In genomic region chr7:22943997-22944396, GRCh38 we compare ENCODE assay signal across 19 cellular contexts.
DNase-seq lines count a peak whose midpoint lies in the region; ATAC-seq and TF ChIP-seq lines count a peak whose summit lies in the region.
"Had no signal": no experiment of that assay in that cellular context is flagged by ENCODE, and none has a peak within 500 bp of the region (broad histone marks: within the 10 kb centered on the region; RNA-seq: fewer than 3 reads in every experiment).

No MANE protein-coding gene starts in this region.

- DNase-seq in AG09309 (ENCODE audit: low read depth), result peak; percentile 79
- peak; percentile 75 for DNase-seq in MV-4-11 (lab: John Stamatoyannopoulos, UW)
- DNase-seq in fibroblast of mammary gland (ENCODE audit: low read depth), result peak; percentile 94
- peak; percentile 4 for DNase-seq in neural progenitor cell (ENCODE audit: low spot score)
- DNase-seq in HT-29 (ENCODE audit: low spot score), result no peak
- DNase-seq in NCI-H446 treated with DMSO at 0.1 percent for 48 hours (lab: John Stamatoyannopoulos, UW), result no peak
- no peak for DNase-seq in chondrocyte (ENCODE audit: low spot score)
- DNase-seq: activated CD4-positive, alpha-beta T cell treated with anti-CD3 and anti-CD28 coated beads, Interleukin-2, amount 10 ng/mL, durations not matched to agents 7 days and 5 days; BE2C; body of pancreas; DND-41; NCI-H1105; PC-3; T-helper 2 cell had no signal

- H3K27ac Mint-ChIP-seq in neural progenitor cell (no peak overlapping the region), chondrocyte (ENCODE audit: unreplicated experiment) (no peak overlapping the region)
- H3K27ac Mint-ChIP-seq: activated CD4-positive, alpha-beta T cell treated with anti-CD3 and anti-CD28 coated beads, Interleukin-2, amount 10 ng/mL, durations not matched to agents 7 days and 5 days; activated T-helper 2 cell treated with anti-CD3 and anti-CD28 coated beads, Interferon-gamma antibody, Interleukin-2, Interleukin-4, amounts not matched to agents 10 μg/mL and 5 μg/mL and 100 μg/mL, durations not matched to agents 14 hours and 24 hours and 36 hours; progenitor cell of endocrine pancreas had no signal

- no peak overlapping the region for H2AFZ ChIP-seq in neural progenitor cell (replicated peaks)

- H3K36me3 ChIP-seq in neural progenitor cell, result no peaks in the 10 kb centered on the region
- H3K36me3 ChIP-seq: BE2C, uterus had no signal

- H3K9ac ChIP-seq in neural progenitor cell, result no peak overlapping the region

- ATAC-seq in GM18511 (IDR thresholded peaks at IDR 0.05; ENCODE audit: unreplicated experiment), result no peak
- ATAC-seq: body of pancreas, mucosa of descending colon, PC-3 had no signal

- H3F3A ChIP-seq in neural progenitor cell (ENCODE audit: low read depth), result no peaks in the 10 kb centered on the region

- H3K4me3 ChIP-seq in AG09309 (ENCODE audit: control insufficient read depth, low read depth, low read length) (no peak overlapping the region), fibroblast of mammary gland (ENCODE audit: control insufficient read depth, low read depth, low read length) (no peak overlapping the region), neural progenitor cell (no peak overlapping the region)
- H3K4me3 ChIP-seq: body of pancreas, mucosa of descending colon, uterus had no signal

- no peaks in the 10 kb centered on the region for H4K20me1 ChIP-seq in neural progenitor cell (ENCODE audit: low read depth)

- no peak overlapping the region for H3K4me3 Mint-ChIP-seq in neural progenitor cell
- no peak overlapping the region for H3K4me3 Mint-ChIP-seq in chondrocyte (ENCODE audit: unreplicated experiment)
- H3K4me3 Mint-ChIP-seq: activated CD4-positive, alpha-beta T cell treated with anti-CD3 and anti-CD28 coated beads, Interleukin-2, amount 10 ng/mL, durations not matched to agents 7 days and 5 days had no signal

- peaks cover 5% of the 10 kb centered on the region for H3K36me3 Mint-ChIP-seq in neural progenitor cell
- H3K36me3 Mint-ChIP-seq in chondrocyte (ENCODE audit: low read depth), result peaks cover 10% of the 10 kb centered on the region

- H3K9me3 ChIP-seq in neural progenitor cell (ENCODE audit: low read depth), result no peaks in the 10 kb centered on the region
- H3K9me3 ChIP-seq: BE2C, body of pancreas, mucosa of descending colon, uterus had no signal

- no peak overlapping the region for H3K4me2 ChIP-seq in neural progenitor cell

- no peak for TF ChIP-seq CTCF in AG09309 (IDR thresholded peaks at IDR 0.05; ENCODE audit: control insufficient read depth, insufficient read depth, low read depth, low read length, missing control alignments)
- TF ChIP-seq CTCF in fibroblast of mammary gland (conservative IDR thresholded peaks at IDR 0.05; ENCODE audit: control insufficient read depth, insufficient read depth, low read depth, low read length), result no peak
- TF ChIP-seq CTCF in neural progenitor cell (IDR thresholded peaks at IDR 0.05), result no peak
- TF ChIP-seq CTCF in chondrocyte (IDR thresholded peaks at IDR 0.05), result no peak

- peaks cover 13% of the 10 kb centered on the region for H3K4me1 ChIP-seq in neural progenitor cell
- H3K4me1 ChIP-seq: BE2C, uterus had no signal

- no peaks in the 10 kb centered on the region for H3K79me2 ChIP-seq in neural progenitor cell (ENCODE audit: low read depth)

- H3K27me3 Mint-ChIP-seq in neural progenitor cell (ENCODE audit: insufficient read depth, low read depth) (no peaks in the 10 kb centered on the region), chondrocyte (ENCODE audit: low read depth) (no peaks in the 10 kb centered on the region)
- H3K27me3 Mint-ChIP-seq: activated CD4-positive, alpha-beta T cell treated with anti-CD3 and anti-CD28 coated beads, Interleukin-2, amount 10 ng/mL, durations not matched to agents 7 days and 5 days; progenitor cell of endocrine pancreas had no signal

- peaks cover 11% of the 10 kb centered on the region for H3K4me1 Mint-ChIP-seq in neural progenitor cell
- H3K4me1 Mint-ChIP-seq in chondrocyte (ENCODE audit: low read depth), result peaks cover 12% of the 10 kb centered on the region
- H3K4me1 Mint-ChIP-seq: activated CD4-positive, alpha-beta T cell treated with anti-CD3 and anti-CD28 coated beads, Interleukin-2, amount 10 ng/mL, durations not matched to agents 7 days and 5 days had no signal

- no peaks in the 10 kb centered on the region for H3K27me3 ChIP-seq in neural progenitor cell
- H3K27me3 ChIP-seq: body of pancreas, uterus had no signal

- no peak overlapping the region for H3K27ac ChIP-seq in neural progenitor cell
- H3K27ac ChIP-seq: body of pancreas, uterus had no signal

- no peaks in the 10 kb centered on the region for H3K9me3 Mint-ChIP-seq in neural progenitor cell
- no peaks in the 10 kb centered on the region for H3K9me3 Mint-ChIP-seq in chondrocyte (ENCODE audit: low read depth)
- H3K9me3 Mint-ChIP-seq: activated CD4-positive, alpha-beta T cell treated with anti-CD3 and anti-CD28 coated beads, Interleukin-2, amount 10 ng/mL, durations not matched to agents 7 days and 5 days; activated T-helper 2 cell treated with anti-CD3 and anti-CD28 coated beads, Interferon-gamma antibody, Interleukin-2, Interleukin-4, amounts not matched to agents 10 μg/mL and 5 μg/mL and 100 μg/mL, durations not matched to agents 14 hours and 24 hours and 36 hours had no signal

Comparison
In these comparisons a context has a peak if more than half of its experiments do, and no peak if none do; other contexts are left out.
1. DNase-seq: peak in AG09309 (single experiment), MV-4-11 (single experiment), fibroblast of mammary gland (single experiment) and neural progenitor cell (single experiment); none in HT-29 (single experiment), NCI-H446 treated with DMSO at 0.1 percent for 48 hours (single experiment) and chondrocyte (single experiment).